In the genomic region with DNA sequence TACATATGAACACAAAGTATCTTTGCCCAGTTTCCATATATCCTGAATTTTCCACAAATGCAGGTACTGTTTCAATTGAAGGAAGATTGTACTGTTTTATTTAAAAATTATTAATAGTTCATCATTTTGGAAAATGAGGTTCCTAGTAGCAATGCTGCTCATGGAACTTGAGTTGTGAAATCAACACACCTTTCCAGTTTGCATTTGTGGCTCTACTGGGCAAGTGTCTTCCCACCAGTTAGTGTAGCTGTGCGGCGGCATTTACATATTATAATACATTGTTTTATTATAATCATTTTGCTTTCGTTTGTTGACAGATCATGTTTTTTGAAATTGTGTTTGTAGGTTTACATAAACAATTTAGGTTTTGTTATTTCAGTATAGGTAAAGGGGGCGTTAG, we compare ENCODE assay signal across 1 cellular context.
TF ChIP-seq lines count a peak whose summit lies in the region.

No MANE protein-coding gene starts in this region.

TF ChIP-seq in WTC11, 78 proteins besides CTCF, POLR2A, EP300 and RAD21 (continued from another document):
- TF ChIP-seq TEAD1 (CRISPR knock-in tag; IDR thresholded peaks at IDR 0.05), result no peak
- TF ChIP-seq, protein P1, sequence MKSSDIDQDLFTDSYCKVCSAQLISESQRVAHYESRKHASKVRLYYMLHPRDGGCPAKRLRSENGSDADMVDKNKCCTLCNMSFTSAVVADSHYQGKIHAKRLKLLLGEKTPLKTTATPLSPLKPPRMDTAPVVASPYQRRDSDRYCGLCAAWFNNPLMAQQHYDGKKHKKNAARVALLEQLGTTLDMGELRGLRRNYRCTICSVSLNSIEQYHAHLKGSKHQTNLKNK (CRISPR knock-in tag; IDR thresholded peaks at IDR 0.05), result no peak
- no peak for TF ChIP-seq ZNF396 (CRISPR knock-in tag; IDR thresholded peaks at IDR 0.05; ENCODE audit: borderline replicate concordance)
- no peak for TF ChIP-seq AR (CRISPR knock-in tag; IDR thresholded peaks at IDR 0.05)
- TF ChIP-seq FOXJ3 (CRISPR knock-in tag; IDR thresholded peaks at IDR 0.05; ENCODE audit: borderline replicate concordance), result no peak
- TF ChIP-seq, protein P2, sequence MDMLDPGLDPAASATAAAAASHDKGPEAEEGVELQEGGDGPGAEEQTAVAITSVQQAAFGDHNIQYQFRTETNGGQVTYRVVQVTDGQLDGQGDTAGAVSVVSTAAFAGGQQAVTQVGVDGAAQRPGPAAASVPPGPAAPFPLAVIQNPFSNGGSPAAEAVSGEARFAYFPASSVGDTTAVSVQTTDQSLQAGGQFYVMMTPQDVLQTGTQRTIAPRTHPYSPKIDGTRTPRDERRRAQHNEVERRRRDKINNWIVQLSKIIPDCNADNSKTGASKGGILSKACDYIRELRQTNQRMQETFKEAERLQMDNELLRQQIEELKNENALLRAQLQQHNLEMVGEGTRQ (CRISPR knock-in tag; IDR thresholded peaks at IDR 0.05), result no peak
- TF ChIP-seq, protein P3, sequence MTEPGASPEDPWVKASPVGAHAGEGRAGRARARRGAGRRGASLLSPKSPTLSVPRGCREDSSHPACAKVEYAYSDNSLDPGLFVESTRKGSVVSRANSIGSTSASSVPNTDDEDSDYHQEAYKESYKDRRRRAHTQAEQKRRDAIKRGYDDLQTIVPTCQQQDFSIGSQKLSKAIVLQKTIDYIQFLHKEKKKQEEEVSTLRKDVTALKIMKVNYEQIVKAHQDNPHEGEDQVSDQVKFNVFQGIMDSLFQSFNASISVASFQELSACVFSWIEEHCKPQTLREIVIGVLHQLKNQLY (CRISPR knock-in tag; IDR thresholded peaks at IDR 0.05), result no peak
- TF ChIP-seq, protein P4, sequence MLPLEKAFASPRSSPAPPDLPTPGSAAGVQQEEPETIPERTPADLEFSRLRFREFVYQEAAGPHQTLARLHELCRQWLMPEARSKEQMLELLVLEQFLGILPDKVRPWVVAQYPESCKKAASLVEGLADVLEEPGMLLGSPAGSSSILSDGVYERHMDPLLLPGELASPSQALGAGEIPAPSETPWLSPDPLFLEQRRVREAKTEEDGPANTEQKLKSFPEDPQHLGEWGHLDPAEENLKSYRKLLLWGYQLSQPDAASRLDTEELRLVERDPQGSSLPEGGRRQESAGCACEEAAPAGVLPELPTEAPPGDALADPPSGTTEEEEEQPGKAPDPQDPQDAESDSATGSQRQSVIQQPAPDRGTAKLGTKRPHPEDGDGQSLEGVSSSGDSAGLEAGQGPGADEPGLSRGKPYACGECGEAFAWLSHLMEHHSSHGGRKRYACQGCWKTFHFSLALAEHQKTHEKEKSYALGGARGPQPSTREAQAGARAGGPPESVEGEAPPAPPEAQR (CRISPR knock-in tag; IDR thresholded peaks at IDR 0.05), result no peak
- TF ChIP-seq ZNF219 (CRISPR knock-in tag; IDR thresholded peaks at IDR 0.05; ENCODE audit: borderline replicate concordance), result no peak
- TF ChIP-seq, protein P5, sequence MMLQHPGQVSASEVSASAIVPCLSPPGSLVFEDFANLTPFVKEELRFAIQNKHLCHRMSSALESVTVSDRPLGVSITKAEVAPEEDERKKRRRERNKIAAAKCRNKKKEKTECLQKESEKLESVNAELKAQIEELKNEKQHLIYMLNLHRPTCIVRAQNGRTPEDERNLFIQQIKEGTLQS (CRISPR knock-in tag; conservative IDR thresholded peaks at IDR 0.05), result no peak
